13 cellular contexts compared by ENCODE assay signal in genomic region chr15:70491641-70492040, GRCh38.
DNase-seq lines count a peak whose midpoint lies in the region; ATAC-seq and TF ChIP-seq lines count a peak whose summit lies in the region.
"Had no signal": no experiment of that assay in that cellular context is flagged by ENCODE, and none has a peak within 500 bp of the region (broad histone marks: within the 10 kb centered on the region; RNA-seq: fewer than 3 reads in every experiment).

No MANE protein-coding gene starts in this region.

- peak overlapping the region; percentile 76 for H3K9ac ChIP-seq in Loucy (ENCODE audit: low read depth, low read length, poor library complexity, severe bottlenecking)
- H3K9ac ChIP-seq in smooth muscle cell (ENCODE audit: low read depth) = no peak overlapping the region

- intact Hi-C loops in head of caudate nucleus (cut with DNase I) = no loop called here

- H3K4me2 ChIP-seq in Loucy (ENCODE audit: low read depth, low read length, poor library complexity, severe bottlenecking) (peak overlapping the region; percentile 94), smooth muscle cell (peak overlapping the region; percentile 46)

- ATAC-seq in HG03097 (IDR thresholded peaks at IDR 0.05; ENCODE audit: low FRiP score, unreplicated experiment) (no peak), HG03521 (IDR thresholded peaks at IDR 0.05; ENCODE audit: unreplicated experiment) (no peak)

- H3K9me3 ChIP-seq in Loucy (ENCODE audit: insufficient read depth, low read depth, low read length) (no peaks in the 10 kb centered on the region), smooth muscle cell (replicated peaks; ENCODE audit: low read depth) (no peaks in the 10 kb centered on the region)
- H3K9me3 ChIP-seq: upper lobe of left lung had no signal

- H3K27ac Mint-ChIP-seq in activated CD4-positive, alpha-beta T cell treated with anti-CD3 and anti-CD28 coated beads, Interleukin-2, amount 10 ng/mL, durations not matched to agents 7 days and 5 days = peak overlapping the region; percentile 89
- no peak overlapping the region for H3K27ac Mint-ChIP-seq in activated naive CD8-positive, alpha-beta T cell

- H3K9me3 Mint-ChIP-seq in activated CD4-positive, alpha-beta T cell treated with anti-CD3 and anti-CD28 coated beads, Interleukin-2, amount 10 ng/mL, durations not matched to agents 7 days and 5 days = no peaks in the 10 kb centered on the region
- H3K9me3 Mint-ChIP-seq in activated naive CD8-positive, alpha-beta T cell (ENCODE audit: low read depth) = no peaks in the 10 kb centered on the region

- peak overlapping the region; percentile 64 for H3K4me3 Mint-ChIP-seq in activated CD4-positive, alpha-beta T cell treated with anti-CD3 and anti-CD28 coated beads, Interleukin-2, amount 10 ng/mL, durations not matched to agents 7 days and 5 days
- peak overlapping the region; percentile 66 for H3K4me3 Mint-ChIP-seq in activated naive CD8-positive, alpha-beta T cell

- H3K27ac ChIP-seq in smooth muscle cell (ENCODE audit: low read depth) = peak overlapping the region; percentile 95
- H3K27ac ChIP-seq: cardiac muscle cell had no signal

- 96% methylated on average over 6 of the region's 6 CpGs for WGBS in smooth muscle cell (ENCODE audit: low lambda C conversion rate)

- H3K4me1 Mint-ChIP-seq in activated CD4-positive, alpha-beta T cell treated with anti-CD3 and anti-CD28 coated beads, Interleukin-2, amount 10 ng/mL, durations not matched to agents 7 days and 5 days = peaks cover 91% of the 10 kb centered on the region
- H3K4me1 Mint-ChIP-seq in activated naive CD8-positive, alpha-beta T cell (ENCODE audit: low read depth) = peaks cover 80% of the 10 kb centered on the region

- TF ChIP-seq CTCF in Loucy (conservative IDR thresholded peaks at IDR 0.05; ENCODE audit: low read length) = no peak
- TF ChIP-seq CTCF in smooth muscle cell (IDR thresholded peaks at IDR 0.05; ENCODE audit: borderline replicate concordance, insufficient read depth, poor library complexity, severe bottlenecking) = no peak

- H3K27me3 Mint-ChIP-seq in activated CD4-positive, alpha-beta T cell treated with anti-CD3 and anti-CD28 coated beads, Interleukin-2, amount 10 ng/mL, durations not matched to agents 7 days and 5 days = peaks cover 53% of the 10 kb centered on the region
- peaks cover 2% of the 10 kb centered on the region for H3K27me3 Mint-ChIP-seq in activated naive CD8-positive, alpha-beta T cell

- H3K4me3 ChIP-seq in Loucy (ENCODE audit: low read length, poor library complexity, severe bottlenecking) (peak overlapping the region; percentile 72), smooth muscle cell (no peak overlapping the region)
- H3K4me3 ChIP-seq: cardiac muscle cell, upper lobe of left lung had no signal

- H3F3A ChIP-seq in Loucy (ENCODE audit: low read depth) = peaks cover 8% of the 10 kb centered on the region
- H3F3A ChIP-seq in smooth muscle cell (ENCODE audit: low read depth) = peaks cover 24% of the 10 kb centered on the region

- no peaks in the 10 kb centered on the region for H3K79me2 ChIP-seq in Loucy (ENCODE audit: insufficient read depth, low read length)
- H3K79me2 ChIP-seq in smooth muscle cell (ENCODE audit: low read depth) = no peaks in the 10 kb centered on the region

- H3K4me1 ChIP-seq in Loucy (ENCODE audit: insufficient read depth, low read length, poor library complexity, severe bottlenecking) (peaks cover 92% of the 10 kb centered on the region), smooth muscle cell (ENCODE audit: low read depth) (peaks cover 19% of the 10 kb centered on the region)

- H2AFZ ChIP-seq in Loucy (ENCODE audit: low read length) = no peak overlapping the region
- no peak overlapping the region for H2AFZ ChIP-seq in smooth muscle cell (ENCODE audit: low read depth)

- DNase-seq in activated CD4-positive, alpha-beta T cell treated with anti-CD3 and anti-CD28 coated beads, Interleukin-2, amount 10 ng/mL, durations not matched to agents 7 days and 5 days = no peak
- no peak for DNase-seq in activated CD4-positive, alpha-beta T cell treated with anti-CD3 and anti-CD28 coated beads, Interleukin-2, amount 50 U/mL, for 4 hours
- DNase-seq in smooth muscle cell (lab: John Stamatoyannopoulos, UW; ENCODE audit: unreplicated experiment) (no peak), head of caudate nucleus (no peak)
- DNase-seq: NCI-H1694 treated with DMSO at 0.1 percent for 48 hours, NCI-H526 treated with DMSO at 0.1 percent for 48 hours, SHP77 treated with DMSO at 0.1 percent for 48 hours had no signal

- H3K36me3 ChIP-seq in Loucy (ENCODE audit: insufficient read depth, low read length) (no peaks in the 10 kb centered on the region), smooth muscle cell (ENCODE audit: low read depth) (no peaks in the 10 kb centered on the region)
- H3K36me3 ChIP-seq: cardiac muscle cell, upper lobe of left lung had no signal

- H3K27me3 ChIP-seq in Loucy (ENCODE audit: insufficient read depth, low read length, poor library complexity, severe bottlenecking) (no peaks in the 10 kb centered on the region), smooth muscle cell (ENCODE audit: low read depth) (no peaks in the 10 kb centered on the region)
- H3K27me3 ChIP-seq: cardiac muscle cell, upper lobe of left lung had no signal

- H4K20me1 ChIP-seq in Loucy (ENCODE audit: insufficient read depth, low read length, poor library complexity, severe bottlenecking) (no peaks in the 10 kb centered on the region), smooth muscle cell (ENCODE audit: low read depth) (no peaks in the 10 kb centered on the region)

- H3K36me3 Mint-ChIP-seq in activated CD4-positive, alpha-beta T cell treated with anti-CD3 and anti-CD28 coated beads, Interleukin-2, amount 10 ng/mL, durations not matched to agents 7 days and 5 days (ENCODE audit: low read depth) = peaks cover 5% of the 10 kb centered on the region
- no peaks in the 10 kb centered on the region for H3K36me3 Mint-ChIP-seq in activated naive CD8-positive, alpha-beta T cell

- H3K9me2 ChIP-seq in Loucy (replicated peaks; ENCODE audit: low read depth, low read length) = no peaks in the 10 kb centered on the region

- POLR2A ChIA-PET in activated CD4-positive, alpha-beta T cell treated with anti-CD3 and anti-CD28 coated beads, Interleukin-2, amount 10 ng/mL, durations not matched to agents 7 days and 5 days (lab: Charles Lee) = interaction anchor here (0.5 to 0.6 kb wide), 2 partner anchors 13 to 43 kb away, joined by 3 to 4 read pairs; no protein-coding TSS in a partner anchor

- CTCF ChIA-PET in activated CD4-positive, alpha-beta T cell treated with anti-CD3 and anti-CD28 coated beads, Interleukin-2, amount 10 ng/mL, durations not matched to agents 7 days and 5 days (lab: Charles Lee) = interaction anchor here (1.0 to 16.6 kb wide), 4 partner anchors 12 to 1029 kb away, joined by 3 to 219 read pairs (median 8); no protein-coding TSS in a partner anchor
